Comparison of ENCODE assay signal across 8 cellular contexts in the genomic region with DNA sequence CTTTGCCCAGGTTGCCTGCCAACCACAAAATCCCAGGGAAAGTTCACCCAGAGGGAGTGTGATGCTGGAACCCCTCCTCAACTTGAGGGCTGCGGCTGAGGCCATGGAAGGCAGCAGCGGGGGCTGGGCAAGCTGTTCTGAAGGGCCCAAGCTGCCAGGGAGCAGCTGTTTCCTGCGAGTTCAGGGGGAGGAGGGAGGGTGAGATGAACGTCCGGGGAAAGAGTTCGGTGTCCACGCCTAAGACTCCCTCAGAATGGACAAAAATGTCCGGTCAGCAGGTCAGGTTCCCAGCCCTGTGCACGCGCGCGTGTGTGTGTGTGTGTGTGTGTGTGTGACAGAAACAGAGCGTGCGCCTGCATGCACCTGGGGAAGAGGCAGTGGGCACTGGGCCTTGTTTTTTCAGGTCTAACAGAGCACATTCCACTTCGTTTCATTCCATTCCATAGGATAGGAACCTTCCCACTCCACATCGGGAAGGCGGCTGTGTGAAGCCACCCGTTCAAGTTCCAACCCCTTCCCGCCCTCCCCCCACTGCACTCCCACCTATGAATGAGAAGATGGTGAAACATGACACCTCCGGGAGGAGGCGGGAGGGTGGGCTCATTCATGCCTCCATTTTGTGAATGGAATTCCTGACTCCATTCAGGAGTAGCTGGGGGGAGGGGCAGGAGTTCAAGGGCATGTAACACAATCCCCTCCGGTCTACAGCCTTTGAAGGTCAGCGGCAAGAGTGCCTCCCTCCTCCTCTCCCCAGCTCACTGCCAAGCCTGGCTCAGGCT. TPM values are rescaled to one million over a fixed set of nuclear protein-coding genes. Genes with fewer than 3 reads are reported as not detected.
DNase-seq lines count a peak whose midpoint lies in the region; ATAC-seq and TF ChIP-seq lines count a peak whose summit lies in the region.

No MANE protein-coding gene starts in this region.

- TF ChIP-seq CTCF in esophagus muscularis mucosa (IDR thresholded peaks at IDR 0.05), result no peak
- no peak for TF ChIP-seq CTCF in nephron progenitor cell (IDR thresholded peaks at IDR 0.05)

- WGBS in esophagus muscularis mucosa, result 17% methylated on average over 17 of the region's 23 CpGs

- no peaks in the 10 kb centered on the region for H3K9me3 ChIP-seq in esophagus muscularis mucosa

- CTCF ChIA-PET in activated CD4-positive, alpha-beta T cell treated with anti-CD3 and anti-CD28 coated beads, Interleukin-2, amount 10 ng/mL, durations not matched to agents 7 days and 5 days (lab: Charles Lee), result interaction anchor here (1.2 to 1.3 kb wide), 3 partner anchors 12 to 47 kb away, joined by 3 to 7 read pairs (median 3); a partner anchor contains a TSS

- TF ChIP-seq POLR2A in esophagus muscularis mucosa (IDR thresholded peaks at IDR 0.05; ENCODE audit: low read depth), result no peak

- peaks cover 16 to 31% (median 26%) of the 10 kb centered on the region in 4 donors for H3K4me1 ChIP-seq in esophagus muscularis mucosa

- in situ Hi-C loops in G401 (cut with HindIII; ENCODE audit: low sequenced_read_pairs), result no loop called here

- H3K36me3 ChIP-seq in esophagus muscularis mucosa, result peaks cover 11 to 27% (median 21%) of the 10 kb centered on the region in 4 donors

- H3K27me3 Mint-ChIP-seq in nephron progenitor cell (ENCODE audit: low read depth, poor library complexity), result peaks cover 22% of the 10 kb centered on the region
- H3K27me3 Mint-ChIP-seq in activated CD4-positive, alpha-beta T cell treated with anti-CD3 and anti-CD28 coated beads, Interleukin-2, amount 10 ng/mL, durations not matched to agents 7 days and 5 days, result no peaks in the 10 kb centered on the region

- peak overlapping the region; percentile 14 to 46 (median 31) for H3K27ac ChIP-seq in esophagus muscularis mucosa (replicated peaks in 1 of 4)

- peaks cover 64% of the 10 kb centered on the region for H3K4me1 Mint-ChIP-seq in nephron progenitor cell
- no peaks in the 10 kb centered on the region for H3K4me1 Mint-ChIP-seq in activated CD4-positive, alpha-beta T cell treated with anti-CD3 and anti-CD28 coated beads, Interleukin-2, amount 10 ng/mL, durations not matched to agents 7 days and 5 days

- ATAC-seq in GM21529 (IDR thresholded peaks at IDR 0.05; ENCODE audit: unreplicated experiment) (no peak), GM18868 (IDR thresholded peaks at IDR 0.05; ENCODE audit: unreplicated experiment) (no peak)
- ATAC-seq in stimulated activated naive CD8-positive, alpha-beta T cell treated with anti-CD3 and anti-CD28 coated beads, Interleukin-15, Interleukin-2, amounts not matched to agents 100 U/mL and 50 U/mL, for 24 hours, result no peak

- DNase-seq in G401 (ENCODE audit: low spot score), result peak; percentile 14
- peak; percentile 93 to 96 for DNase-seq in NCI-H526 (lab: John Stamatoyannopoulos, UW)
- DNase-seq in esophagus muscularis mucosa (ENCODE audit: extremely low spot score), result no peak
- DNase-seq in nephron progenitor cell, result peak; percentile 97
- no peak for DNase-seq in activated CD4-positive, alpha-beta T cell treated with anti-CD3 and anti-CD28 coated beads, Interleukin-2, amount 10 ng/mL, durations not matched to agents 7 days and 5 days
- DNase-seq in stimulated activated naive CD8-positive, alpha-beta T cell treated with anti-CD3 and anti-CD28 coated beads, Interleukin-15, Interleukin-2, amounts not matched to agents 100 U/mL and 50 U/mL, for 24 hours, result no peak

- H3K9me3 Mint-ChIP-seq in nephron progenitor cell, result no peaks in the 10 kb centered on the region
- no peaks in the 10 kb centered on the region for H3K9me3 Mint-ChIP-seq in activated CD4-positive, alpha-beta T cell treated with anti-CD3 and anti-CD28 coated beads, Interleukin-2, amount 10 ng/mL, durations not matched to agents 7 days and 5 days

- peak overlapping the region; percentile 96 for H3K27ac Mint-ChIP-seq in nephron progenitor cell
- H3K27ac Mint-ChIP-seq in activated CD4-positive, alpha-beta T cell treated with anti-CD3 and anti-CD28 coated beads, Interleukin-2, amount 10 ng/mL, durations not matched to agents 7 days and 5 days, result no peak overlapping the region

- H3K4me3 Mint-ChIP-seq in nephron progenitor cell, result peak overlapping the region; percentile 67
- H3K4me3 Mint-ChIP-seq in activated CD4-positive, alpha-beta T cell treated with anti-CD3 and anti-CD28 coated beads, Interleukin-2, amount 10 ng/mL, durations not matched to agents 7 days and 5 days, result no peak overlapping the region

- peaks cover 25% of the 10 kb centered on the region for H3K36me3 Mint-ChIP-seq in nephron progenitor cell (ENCODE audit: low read depth)
- peaks cover 2% of the 10 kb centered on the region for H3K36me3 Mint-ChIP-seq in activated CD4-positive, alpha-beta T cell treated with anti-CD3 and anti-CD28 coated beads, Interleukin-2, amount 10 ng/mL, durations not matched to agents 7 days and 5 days (ENCODE audit: low read depth)

- H3K27me3 ChIP-seq in esophagus muscularis mucosa, result no peaks in the 10 kb centered on the region

- peak overlapping the region; percentile 17 to 26 (median 22) for H3K4me3 ChIP-seq in esophagus muscularis mucosa

- POLR2A ChIA-PET in activated CD4-positive, alpha-beta T cell treated with anti-CD3 and anti-CD28 coated beads, Interleukin-2, amount 10 ng/mL, durations not matched to agents 7 days and 5 days (lab: Charles Lee), result no interaction called here

- intact Hi-C loops in esophagus muscularis mucosa (cut with DNase I), result no loop called here

- TF ChIP-seq EP300 in esophagus muscularis mucosa (IDR thresholded peaks at IDR 0.05), result no peak

RNA-seq across cellular contexts. Expression of a gene that starts 15.6 kb away (rescaled TPM):
- 30.9 and 31.5 TPM in 2 replicates for total RNA-seq in G401 (2014; rRNA removed; shearing (Covaris generic))
- 1 to 10 TPM in 1 of 4 donors, under 1 TPM in 2, not detected in 1; 0.19 to 1.3 (median 0.83) TPM for total RNA-seq in esophagus muscularis mucosa
- under 1 TPM in 1 of 2 experiments, not detected in 1; 0.12 TPM for total RNA-seq in activated CD4-positive, alpha-beta T cell treated with anti-CD3 and anti-CD28 coated beads, Interleukin-2, amount 10 ng/mL, durations not matched to agents 7 days and 5 days

RNA-seq across cellular contexts. Expression of a gene that starts 46.7 kb away (rescaled TPM):
- total RNA-seq in G401 (2014; rRNA removed; shearing (Covaris generic)), result 25.9 and 43.7 TPM in 2 replicates
- 10 to 100 TPM; 31.7 to 35.1 (median 33.4) TPM for total RNA-seq in esophagus muscularis mucosa
- 10 to 100 TPM; 56.0 to 78.8 TPM for total RNA-seq in activated CD4-positive, alpha-beta T cell treated with anti-CD3 and anti-CD28 coated beads, Interleukin-2, amount 10 ng/mL, durations not matched to agents 7 days and 5 days

Comparison
In these comparisons a context has a peak if more than half of its experiments do, and no peak if none do; other contexts are left out.
1. DNase-seq: peak in G401 (single experiment), NCI-H526 (2 of 2) and nephron progenitor cell (single experiment); none in esophagus muscularis mucosa (single experiment), activated CD4-positive, alpha-beta T cell treated with anti-CD3 and anti-CD28 coated beads, Interleukin-2, amount 10 ng/mL, durations not matched to agents 7 days and 5 days (single experiment) and stimulated activated naive CD8-positive, alpha-beta T cell treated with anti-CD3 and anti-CD28 coated beads, Interleukin-15, Interleukin-2, amounts not matched to agents 100 U/mL and 50 U/mL, for 24 hours (single experiment).
2. RNA of a gene that starts 15.6 kb away (total RNA-seq): 30.9 to 31.5 TPM in G401; 0.19 to 1.3 TPM in esophagus muscularis mucosa and 0.12 TPM in activated CD4-positive, alpha-beta T cell treated with anti-CD3 and anti-CD28 coated beads, Interleukin-2, amount 10 ng/mL, durations not matched to agents 7 days and 5 days; every median in the first group is over 10 times any median in the second.